Comparison of ENCODE assay signal across 1 cellular context in the genomic region with DNA sequence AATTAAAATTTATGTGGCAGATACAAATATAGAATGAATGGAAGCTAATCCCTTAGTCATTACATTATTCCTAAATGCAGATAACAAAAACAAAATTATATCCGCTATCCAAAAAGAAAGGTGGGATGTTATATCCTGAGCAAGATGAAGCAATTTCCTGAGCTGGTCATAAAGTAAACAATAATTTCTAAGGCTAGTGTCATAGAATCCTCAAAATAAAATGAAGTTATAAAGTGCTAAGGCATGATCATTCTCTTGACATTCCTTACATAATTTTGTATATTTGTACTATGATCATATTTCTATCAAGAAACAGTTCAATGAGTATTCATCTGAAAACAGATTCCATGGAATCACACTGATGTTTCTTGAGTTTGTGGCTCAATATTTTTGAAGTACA.
TF ChIP-seq lines count a peak whose summit lies in the region.

No MANE protein-coding gene starts in this region.

TF ChIP-seq in IMR-90, 13 proteins besides CTCF, POLR2A, EP300 and RAD21:
- TF ChIP-seq NFE2L2 (IDR thresholded peaks at IDR 0.05; ENCODE audit: low read depth, low read length) (no peak), CHD1 (IDR thresholded peaks at IDR 0.05; ENCODE audit: low read depth, low read length) (no peak), CEBPB (IDR thresholded peaks at IDR 0.05; ENCODE audit: low read depth, low read length) (peak; percentile 84)
